1 cellular context compared by ENCODE assay signal in genomic region chr11:85590848-85591483, GRCh38.
TF ChIP-seq lines count a peak whose summit lies in the region.

No MANE protein-coding gene starts in this region.

TF ChIP-seq in H1, 55 proteins besides CTCF, POLR2A, EP300 and RAD21 (continued from another document):
- TF ChIP-seq SRF (IDR thresholded peaks at IDR 0.05; ENCODE audit: low read depth, low read length) (no peak), NRF1 (IDR thresholded peaks at IDR 0.05; ENCODE audit: low read depth, low read length) (no peak), BRCA1 (IDR thresholded peaks at IDR 0.05; ENCODE audit: low read depth, low read length) (no peak), TCF12 (IDR thresholded peaks at IDR 0.05; ENCODE audit: low read depth, low read length) (no peak), JUND (IDR thresholded peaks at IDR 0.05; ENCODE audit: low read length) (no peak), SP1 (IDR thresholded peaks at IDR 0.05; ENCODE audit: low read depth, low read length) (no peak), TEAD4 (IDR thresholded peaks at IDR 0.05; ENCODE audit: low read depth, low read length) (no peak), ZNF274 (IDR thresholded peaks at IDR 0.05; ENCODE audit: borderline replicate concordance, extremely low read depth, low read length) (no peak), TAF7 (optimal IDR thresholded peaks at IDR 0.05; ENCODE audit: borderline replicate concordance, low read depth, low read length) (no peak), SP4 (IDR thresholded peaks at IDR 0.05; ENCODE audit: low read length) (no peak), RFX5 (IDR thresholded peaks at IDR 0.05; ENCODE audit: borderline replicate concordance, low read depth, low read length) (no peak), MAFK (IDR thresholded peaks at IDR 0.05; ENCODE audit: low read depth, low read length) (no peak), ASH2L (IDR thresholded peaks at IDR 0.05; ENCODE audit: low read length) (no peak), KDM1A (IDR thresholded peaks at IDR 0.05; ENCODE audit: borderline replicate concordance, low read length) (no peak)
- TF ChIP-seq, protein P1, sequence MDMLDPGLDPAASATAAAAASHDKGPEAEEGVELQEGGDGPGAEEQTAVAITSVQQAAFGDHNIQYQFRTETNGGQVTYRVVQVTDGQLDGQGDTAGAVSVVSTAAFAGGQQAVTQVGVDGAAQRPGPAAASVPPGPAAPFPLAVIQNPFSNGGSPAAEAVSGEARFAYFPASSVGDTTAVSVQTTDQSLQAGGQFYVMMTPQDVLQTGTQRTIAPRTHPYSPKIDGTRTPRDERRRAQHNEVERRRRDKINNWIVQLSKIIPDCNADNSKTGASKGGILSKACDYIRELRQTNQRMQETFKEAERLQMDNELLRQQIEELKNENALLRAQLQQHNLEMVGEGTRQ (IDR thresholded peaks at IDR 0.05; ENCODE audit: low read length) = no peak
